ENCODE assay signal across 1 cellular context in the genomic region with DNA sequence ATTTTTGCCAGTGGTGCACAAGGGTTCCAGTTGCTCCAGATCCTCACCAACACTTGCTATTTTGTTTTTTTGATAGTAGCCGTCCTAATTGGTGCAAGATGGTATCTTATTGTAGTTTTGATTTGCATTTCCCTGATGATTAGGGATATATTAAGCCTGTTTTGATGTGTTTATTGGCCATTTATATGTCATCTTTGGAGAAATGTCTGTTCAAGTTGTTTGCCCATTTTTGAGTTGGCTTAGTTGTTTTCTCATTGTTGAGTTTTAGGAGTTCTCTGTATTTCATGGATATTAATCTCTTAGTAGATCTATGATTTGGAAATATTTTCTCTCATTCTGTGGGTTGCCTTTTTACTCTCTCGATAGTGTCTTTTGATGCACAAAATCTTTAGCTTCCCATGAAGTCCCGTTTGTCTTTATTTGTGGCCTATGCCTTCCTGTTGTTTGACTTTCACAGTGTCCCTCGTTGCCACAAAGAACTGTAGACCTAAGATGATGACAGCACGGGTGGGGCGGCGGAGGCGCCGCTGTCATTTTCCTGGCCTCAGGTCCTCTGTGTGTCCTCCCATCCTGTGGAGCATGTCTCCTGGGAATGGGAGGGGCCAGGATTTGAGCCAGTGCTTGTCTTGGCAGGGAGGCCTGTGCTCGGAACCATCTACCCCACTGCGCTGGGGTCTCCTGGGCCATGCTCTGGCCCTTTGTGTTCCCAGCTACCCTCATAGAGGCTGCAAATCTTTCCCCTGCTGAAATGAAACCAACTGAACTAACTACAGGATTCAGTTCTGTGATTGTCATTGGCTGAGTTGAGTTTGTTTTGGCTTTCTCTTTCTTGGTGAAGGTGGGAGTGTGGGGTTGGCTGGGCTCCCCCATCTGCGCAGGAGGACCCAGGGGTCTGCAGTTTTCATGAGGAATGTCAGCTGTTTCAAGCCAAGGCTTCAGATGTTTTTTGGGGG.
TF ChIP-seq lines count a peak whose summit lies in the region.

No MANE protein-coding gene starts in this region.

TF ChIP-seq in HepG2, 621 proteins besides CTCF, POLR2A, EP300 and RAD21:
- TF ChIP-seq RBM22 (optimal IDR thresholded peaks at IDR 0.05; ENCODE audit: low read length): peak; percentile 49
- TF ChIP-seq IRX3 (CRISPR knock-in tag; IDR thresholded peaks at IDR 0.05; ENCODE audit: borderline replicate concordance, low read depth): no peak
